In the genomic region with DNA sequence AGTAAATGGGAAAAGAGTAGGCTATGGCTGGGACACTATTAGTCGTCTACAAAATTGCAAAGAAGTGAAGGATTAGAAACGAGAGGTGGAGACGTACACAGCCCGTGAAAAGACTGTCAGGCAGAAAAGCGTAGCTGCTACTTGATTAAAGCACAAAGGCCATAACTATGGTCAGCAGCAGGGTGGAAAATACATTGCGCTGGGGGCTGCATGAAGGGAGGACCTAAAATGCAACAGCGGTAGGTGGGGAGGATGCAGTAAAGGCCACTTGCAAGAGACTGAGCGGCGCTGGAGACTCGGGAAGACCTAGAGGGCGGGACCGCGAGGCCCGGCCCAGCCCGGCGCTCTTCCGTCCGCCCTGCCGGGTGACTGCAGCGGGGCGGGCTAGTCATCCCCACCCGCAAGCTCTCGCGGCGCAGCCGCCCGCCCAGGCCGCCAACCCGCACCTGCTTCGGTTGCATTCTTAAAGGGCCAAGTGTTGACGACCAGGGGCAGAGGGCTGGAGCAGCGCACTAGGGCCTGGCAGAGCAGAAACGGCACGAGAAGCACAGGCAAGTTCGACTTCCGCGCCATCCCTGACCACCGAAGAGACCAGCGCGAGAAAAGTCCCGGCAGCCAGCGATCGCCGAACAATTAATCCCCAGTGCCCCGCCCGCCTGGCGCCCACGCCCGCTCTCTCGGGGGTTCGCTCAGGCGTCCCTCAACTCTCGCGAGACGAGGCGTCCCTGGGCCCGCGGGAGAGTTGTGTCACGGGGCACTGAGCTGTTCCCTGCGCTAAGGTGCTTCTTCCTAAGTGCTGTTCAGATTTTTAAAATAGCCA, we compare ENCODE assay signal across 1 cellular context.
TF ChIP-seq lines count a peak whose summit lies in the region.

Gene AGA, minus strand, starts transcription at position 635 of the 820 bp plus-strand sequence. Its CDS starts 62 bp downstream, at position 573.

TF ChIP-seq in HEK293, 187 proteins besides CTCF, POLR2A, EP300 and RAD21 (continued from another document):
- TF ChIP-seq, protein P1, sequence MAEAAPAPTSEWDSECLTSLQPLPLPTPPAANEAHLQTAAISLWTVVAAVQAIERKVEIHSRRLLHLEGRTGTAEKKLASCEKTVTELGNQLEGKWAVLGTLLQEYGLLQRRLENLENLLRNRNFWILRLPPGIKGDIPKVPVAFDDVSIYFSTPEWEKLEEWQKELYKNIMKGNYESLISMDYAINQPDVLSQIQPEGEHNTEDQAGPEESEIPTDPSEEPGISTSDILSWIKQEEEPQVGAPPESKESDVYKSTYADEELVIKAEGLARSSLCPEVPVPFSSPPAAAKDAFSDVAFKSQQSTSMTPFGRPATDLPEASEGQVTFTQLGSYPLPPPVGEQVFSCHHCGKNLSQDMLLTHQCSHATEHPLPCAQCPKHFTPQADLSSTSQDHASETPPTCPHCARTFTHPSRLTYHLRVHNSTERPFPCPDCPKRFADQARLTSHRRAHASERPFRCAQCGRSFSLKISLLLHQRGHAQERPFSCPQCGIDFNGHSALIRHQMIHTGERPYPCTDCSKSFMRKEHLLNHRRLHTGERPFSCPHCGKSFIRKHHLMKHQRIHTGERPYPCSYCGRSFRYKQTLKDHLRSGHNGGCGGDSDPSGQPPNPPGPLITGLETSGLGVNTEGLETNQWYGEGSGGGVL (tag by site-specific recombination; IDR thresholded peaks at IDR 0.05), result no peak
- TF ChIP-seq YY2 (tag by site-specific recombination; IDR thresholded peaks at IDR 0.05), result no peak
- peak; percentile 99 for TF ChIP-seq ZNF501 (tag by site-specific recombination; IDR thresholded peaks at IDR 0.05)
- no peak for TF ChIP-seq ZNF155 (tag by site-specific recombination; IDR thresholded peaks at IDR 0.05)
- TF ChIP-seq ZNF785 (tag by site-specific recombination; IDR thresholded peaks at IDR 0.05), result no peak
- TF ChIP-seq ZNF350 (tag by site-specific recombination; IDR thresholded peaks at IDR 0.05), result no peak
- TF ChIP-seq ZNF580 (tag by site-specific recombination; IDR thresholded peaks at IDR 0.05), result 0 out of 2 replicates have a peak, but pooled peaks have one; percentile 29
- no peak for TF ChIP-seq ZNF132 (tag by site-specific recombination; IDR thresholded peaks at IDR 0.05; ENCODE audit: borderline replicate concordance)
- peak; percentile 46; the same call in 1 of the 2 replicates for TF ChIP-seq ZNF629 (tag by site-specific recombination; IDR thresholded peaks at IDR 0.05)
- peak; percentile 25; the same call in 1 of the 2 replicates for TF ChIP-seq ZSCAN16 (tag by site-specific recombination; IDR thresholded peaks at IDR 0.05)
- TF ChIP-seq SCRT2 (tag by site-specific recombination; IDR thresholded peaks at IDR 0.05), result peak; percentile 42; the same call in 1 of the 2 replicates
- TF ChIP-seq ZFP69B (tag by site-specific recombination; IDR thresholded peaks at IDR 0.05), result 0 out of 2 replicates have a peak, but pooled peaks have one; percentile 10
- TF ChIP-seq ZNF416 (tag by site-specific recombination; IDR thresholded peaks at IDR 0.05), result no peak
- no peak for TF ChIP-seq ZNF521 (tag by site-specific recombination; IDR thresholded peaks at IDR 0.05)
- peak; percentile 87 for TF ChIP-seq ZXDB (tag by site-specific recombination; IDR thresholded peaks at IDR 0.05)
- no peak for TF ChIP-seq ZNF24 (tag by site-specific recombination; IDR thresholded peaks at IDR 0.05)
- TF ChIP-seq ZNF843 (tag by site-specific recombination; IDR thresholded peaks at IDR 0.05), result peak; percentile 59; the same call in 1 of the 2 replicates
- TF ChIP-seq ZNF324 (tag by site-specific recombination; IDR thresholded peaks at IDR 0.05), result peak; percentile 76; the same call in 1 of the 2 replicates
- TF ChIP-seq KLF7 (tag by site-specific recombination; IDR thresholded peaks at IDR 0.05; ENCODE audit: borderline replicate concordance), result peak; percentile 88
- no peak for TF ChIP-seq PRDM1 (tag by site-specific recombination; IDR thresholded peaks at IDR 0.05)
- TF ChIP-seq ZNF335 (tag by site-specific recombination; conservative IDR thresholded peaks at IDR 0.05), result peak; percentile 72
- no peak for TF ChIP-seq ZNF791 (tag by site-specific recombination; IDR thresholded peaks at IDR 0.05)
